In genomic region chr2:112481050-112481527, GRCh38 we compare ENCODE assay signal across 8 cellular contexts. TPM values are rescaled to one million over a fixed set of nuclear protein-coding genes. Genes with fewer than 3 reads are reported as not detected.
DNase-seq lines count a peak whose midpoint lies in the region; ATAC-seq, FAIRE-seq and TF ChIP-seq lines count a peak whose summit lies in the region.

No MANE protein-coding gene starts in this region.

- H3K27me3 Mint-ChIP-seq in activated T-helper 1 cell treated with anti-CD3 and anti-CD28 coated beads, Interleukin-12 subunit alpha, Interleukin-12 subunit beta, Interleukin-2, Interleukin-4 antibody, amounts not matched to agents 30 ng/mL and 10 ng/mL and 1 ng/mL, durations not matched to agents 14 hours and 24 hours and 36 hours (ENCODE audit: insufficient read depth) = peaks cover 4% of the 10 kb centered on the region
- no peaks in the 10 kb centered on the region for H3K27me3 Mint-ChIP-seq in natural killer cell treated with Interleukin-12 subunit alpha and Interleukin-12 subunit beta and Interleukin-15 and Interleukin-18, amount 100 ng/mL, for 72 hours

- H3K9me3 Mint-ChIP-seq in activated T-helper 1 cell treated with anti-CD3 and anti-CD28 coated beads, Interleukin-12 subunit alpha, Interleukin-12 subunit beta, Interleukin-2, Interleukin-4 antibody, amounts not matched to agents 30 ng/mL and 10 ng/mL and 1 ng/mL, durations not matched to agents 14 hours and 24 hours and 36 hours = no peaks in the 10 kb centered on the region
- no peaks in the 10 kb centered on the region for H3K9me3 Mint-ChIP-seq in natural killer cell treated with Interleukin-12 subunit alpha and Interleukin-12 subunit beta and Interleukin-15 and Interleukin-18, amount 100 ng/mL, for 72 hours

- peak overlapping the region; percentile 74 for H3K4me3 ChIP-seq in fibroblast of mammary gland (ENCODE audit: control insufficient read depth, low read depth, low read length)

- H3K36me3 Mint-ChIP-seq in activated T-helper 1 cell treated with anti-CD3 and anti-CD28 coated beads, Interleukin-12 subunit alpha, Interleukin-12 subunit beta, Interleukin-2, Interleukin-4 antibody, amounts not matched to agents 30 ng/mL and 10 ng/mL and 1 ng/mL, durations not matched to agents 14 hours and 24 hours and 36 hours (ENCODE audit: low read depth) = peaks cover 14% of the 10 kb centered on the region
- no peaks in the 10 kb centered on the region for H3K36me3 Mint-ChIP-seq in natural killer cell treated with Interleukin-12 subunit alpha and Interleukin-12 subunit beta and Interleukin-15 and Interleukin-18, amount 100 ng/mL, for 72 hours

- peak; percentile 70 for ATAC-seq in GM21576 (IDR thresholded peaks at IDR 0.05; ENCODE audit: unreplicated experiment)
- ATAC-seq in natural killer cell treated with Interleukin-12 subunit alpha and Interleukin-12 subunit beta and Interleukin-15 and Interleukin-18, amount 100 ng/mL, for 72 hours = peak; percentile 77 to 80

- TF ChIP-seq EP300 in Ishikawa (IDR thresholded peaks at IDR 0.05; ENCODE audit: borderline replicate concordance) = no peak

- H3K4me3 Mint-ChIP-seq in activated T-helper 1 cell treated with anti-CD3 and anti-CD28 coated beads, Interleukin-12 subunit alpha, Interleukin-12 subunit beta, Interleukin-2, Interleukin-4 antibody, amounts not matched to agents 30 ng/mL and 10 ng/mL and 1 ng/mL, durations not matched to agents 14 hours and 24 hours and 36 hours = peak overlapping the region; percentile 87
- peak overlapping the region; percentile 94 for H3K4me3 Mint-ChIP-seq in natural killer cell treated with Interleukin-12 subunit alpha and Interleukin-12 subunit beta and Interleukin-15 and Interleukin-18, amount 100 ng/mL, for 72 hours

- intact Hi-C loops in activated T-helper 1 cell treated with anti-CD3 and anti-CD28 coated beads, Interleukin-12 subunit alpha, Interleukin-12 subunit beta, Interleukin-2, Interleukin-4 antibody, amounts not matched to agents 30 ng/mL and 10 ng/mL and 1 ng/mL, durations not matched to agents 14 hours and 24 hours and 36 hours (cut with micrococcal nuclease) = loop anchor here (1.0 to 5.0 kb wide), 10 partner anchors 61 to 426 kb away; partner anchors contain the start of genes CHCHD5, CKAP2L, POLR1B and SLC20A1

- DNase-seq in DMS53 (lab: John Stamatoyannopoulos, UW) (peak; percentile 96), RCC 7860 (ENCODE audit: low spot score) (peak; percentile 64), fibroblast of mammary gland (ENCODE audit: low read depth) (peak; percentile 74)
- peak; percentile 79 for DNase-seq in activated T-helper 1 cell treated with anti-CD3 and anti-CD28 coated beads, Interleukin-12 subunit alpha, Interleukin-12 subunit beta, Interleukin-2, Interleukin-4 antibody, amounts not matched to agents 30 ng/mL and 10 ng/mL and 1 ng/mL, durations not matched to agents 14 hours and 24 hours and 36 hours (ENCODE audit: low spot score)
- peak; percentile 76 for DNase-seq in natural killer cell treated with Interleukin-12 subunit alpha and Interleukin-12 subunit beta and Interleukin-15 and Interleukin-18, amount 100 ng/mL, for 72 hours (ENCODE audit: low spot score)
- DNase-seq in stimulated activated naive CD4-positive, alpha-beta T cell (lab: John Stamatoyannopoulos, UW) = peak; percentile 72 to 85 (median 75)

- TF ChIP-seq RAD21 in Ishikawa (IDR thresholded peaks at IDR 0.05; ENCODE audit: low read depth) = peak; percentile 73

- peaks cover 40% of the 10 kb centered on the region for H3K4me1 Mint-ChIP-seq in activated T-helper 1 cell treated with anti-CD3 and anti-CD28 coated beads, Interleukin-12 subunit alpha, Interleukin-12 subunit beta, Interleukin-2, Interleukin-4 antibody, amounts not matched to agents 30 ng/mL and 10 ng/mL and 1 ng/mL, durations not matched to agents 14 hours and 24 hours and 36 hours (ENCODE audit: low read depth)
- peaks cover 27 to 35% of the 10 kb centered on the region in 2 donors for H3K4me1 Mint-ChIP-seq in natural killer cell treated with Interleukin-12 subunit alpha and Interleukin-12 subunit beta and Interleukin-15 and Interleukin-18, amount 100 ng/mL, for 72 hours (ENCODE audit: low read depth in 2 of 2)

- peak; percentile 74 for TF ChIP-seq CTCF in fibroblast of mammary gland (conservative IDR thresholded peaks at IDR 0.05; ENCODE audit: control insufficient read depth, insufficient read depth, low read depth, low read length)

- FAIRE-seq in RCC 7860 (lab: Jason Lieb, UNC) = peak; percentile 31

- peak overlapping the region; percentile 96 for H3K27ac Mint-ChIP-seq in activated T-helper 1 cell treated with anti-CD3 and anti-CD28 coated beads, Interleukin-12 subunit alpha, Interleukin-12 subunit beta, Interleukin-2, Interleukin-4 antibody, amounts not matched to agents 30 ng/mL and 10 ng/mL and 1 ng/mL, durations not matched to agents 14 hours and 24 hours and 36 hours
- H3K27ac Mint-ChIP-seq in natural killer cell treated with Interleukin-12 subunit alpha and Interleukin-12 subunit beta and Interleukin-15 and Interleukin-18, amount 100 ng/mL, for 72 hours = peak overlapping the region; percentile 74 to 89

TF ChIP-seq in Ishikawa, 13 proteins besides CTCF, POLR2A, EP300 and RAD21:
- TF ChIP-seq CREB1 (IDR thresholded peaks at IDR 0.05; ENCODE audit: low read depth) = no peak
- TF ChIP-seq REST (IDR thresholded peaks at IDR 0.05; ENCODE audit: low read depth) = no peak
- TF ChIP-seq TEAD4 (IDR thresholded peaks at IDR 0.05) = no peak
- TF ChIP-seq MAX (IDR thresholded peaks at IDR 0.05) = peak; percentile 58
- TF ChIP-seq CEBPB (IDR thresholded peaks at IDR 0.05) = no peak
- 0 out of 2 replicates have a peak, but pooled peaks have one; percentile 6 for TF ChIP-seq USF1 (IDR thresholded peaks at IDR 0.05)
- TF ChIP-seq NFIC (IDR thresholded peaks at IDR 0.05) = no peak

RNA-seq across cellular contexts. Expression of gene TTL, which starts 0.9 kb away (rescaled TPM):
- 45.2 and 49.0 TPM in 2 replicates for total RNA-seq in activated T-helper 1 cell treated with anti-CD3 and anti-CD28 coated beads, Interleukin-12 subunit alpha, Interleukin-12 subunit beta, Interleukin-2, Interleukin-4 antibody, amounts not matched to agents 30 ng/mL and 10 ng/mL and 1 ng/mL, durations not matched to agents 14 hours and 24 hours and 36 hours
- total RNA-seq in natural killer cell treated with Interleukin-12 subunit alpha and Interleukin-12 subunit beta and Interleukin-15 and Interleukin-18, amount 100 ng/mL, for 72 hours = 10 to 100 TPM; 21.0 to 37.0 TPM

RNA-seq across cellular contexts. Expression of gene RGPD8, which starts 47.6 kb away (rescaled TPM):
- 15.8 and 16.5 TPM in 2 replicates for total RNA-seq in activated T-helper 1 cell treated with anti-CD3 and anti-CD28 coated beads, Interleukin-12 subunit alpha, Interleukin-12 subunit beta, Interleukin-2, Interleukin-4 antibody, amounts not matched to agents 30 ng/mL and 10 ng/mL and 1 ng/mL, durations not matched to agents 14 hours and 24 hours and 36 hours
- total RNA-seq in natural killer cell treated with Interleukin-12 subunit alpha and Interleukin-12 subunit beta and Interleukin-15 and Interleukin-18, amount 100 ng/mL, for 72 hours = 10 to 100 TPM in 1 of 2 donors, 1 to 10 TPM in 1; 7.7 to 19.5 TPM

Comparison
In these comparisons a context has a peak if more than half of its experiments do, and no peak if none do; other contexts are left out.
1. Peak in every context shown above with its lines: DNase-seq, ATAC-seq and H3K4me3 ChIP-seq.